Comparison of ENCODE assay signal across 8 cellular contexts in genomic region chr6:31829633-31830492, GRCh38. TPM values are rescaled to one million over a fixed set of nuclear protein-coding genes. Genes with fewer than 3 reads are reported as not detected.
DNase-seq lines count a peak whose midpoint lies in the region; ATAC-seq and TF ChIP-seq lines count a peak whose summit lies in the region.

No MANE protein-coding gene starts in this region.

- DNase-seq in AG09309 (ENCODE audit: low read depth) (no peak), GM12865 (ENCODE audit: low read depth) (peak; percentile 45), NCI-H82 (lab: John Stamatoyannopoulos, UW) (peak; percentile 64), body of pancreas (peak in 2 of 4 donors; percentile 19 to 42), kidney glomerular epithelial cell (lab: John Stamatoyannopoulos, UW) (peak; percentile 48), GM19238 (ENCODE audit: insufficient read length, low spot score) (no peak), middle frontal gyrus (ENCODE audit: extremely low spot score, low spot score) (no peak)

- intact Hi-C loops in body of pancreas (cut with DNase I): no loop called here

- H3K9ac ChIP-seq in stomach smooth muscle (ENCODE audit: low read length in 2 of 2): peak overlapping the region; percentile 74 to 85

- TF ChIP-seq POLR2A in body of pancreas (IDR thresholded peaks at IDR 0.05): no peak

- H3K36me3 ChIP-seq in body of pancreas (replicated peaks in 1 of 2; ENCODE audit: insufficient read depth in 1 of 2, low read depth in 2 of 2) (no peaks in the 10 kb centered on the region), stomach smooth muscle (ENCODE audit: control insufficient read depth in 2 of 2, insufficient read depth in 2 of 2, low read length in 2 of 2) (no peaks in the 10 kb centered on the region)

- peak overlapping the region in 3 of 4 donors; percentile 63 to 83 (median 73) for H3K27ac ChIP-seq in body of pancreas
- peak overlapping the region; percentile 46 for H3K27ac ChIP-seq in stomach smooth muscle (ENCODE audit: low read length)

- peaks cover 43% of the 10 kb centered on the region for H3K4me1 ChIP-seq in body of pancreas
- peaks cover 21% of the 10 kb centered on the region for H3K4me1 ChIP-seq in stomach smooth muscle (ENCODE audit: control insufficient read depth, insufficient read depth, low read length)

- ATAC-seq in body of pancreas: no peak

- 0% methylated on average over 18 to 20 of the region's 20 CpGs for WGBS in body of pancreas, 2 donors

- TF ChIP-seq CTCF in AG09309 (IDR thresholded peaks at IDR 0.05; ENCODE audit: control insufficient read depth, insufficient read depth, low read depth, low read length, missing control alignments): peak; percentile 21
- peak; percentile 18 for TF ChIP-seq CTCF in GM12865 (IDR thresholded peaks at IDR 0.05; ENCODE audit: insufficient read depth, low read depth, low read length, missing control alignments)
- TF ChIP-seq CTCF in body of pancreas (IDR thresholded peaks at IDR 0.05): peak in 6 of 7 experiments; percentile 15 to 84 (median 50)

- H3K9me3 ChIP-seq in body of pancreas: no peaks in the 10 kb centered on the region
- no peaks in the 10 kb centered on the region for H3K9me3 ChIP-seq in stomach smooth muscle (ENCODE audit: control insufficient read depth in 2 of 2, low read length in 2 of 2)

- H3K4me3 ChIP-seq in AG09309 (ENCODE audit: control insufficient read depth, low read depth, low read length): peak overlapping the region; percentile 85
- peak overlapping the region; percentile 83 for H3K4me3 ChIP-seq in GM12865 (ENCODE audit: low read depth, low read length)
- peak overlapping the region in 1 of 2 donors; percentile 56 for H3K4me3 ChIP-seq in body of pancreas
- peak overlapping the region; percentile 80 to 95 for H3K4me3 ChIP-seq in stomach smooth muscle (ENCODE audit: low read length in 2 of 2)

- H3K27me3 ChIP-seq in body of pancreas: no peaks in the 10 kb centered on the region
- no peaks in the 10 kb centered on the region for H3K27me3 ChIP-seq in stomach smooth muscle (ENCODE audit: control insufficient read depth in 1 of 2, insufficient read depth in 2 of 2, low read length in 2 of 2)

RNA-seq across cellular contexts. Expression of gene HSPA1B, which starts 2.3 kb away (rescaled TPM):
- total RNA-seq in body of pancreas: 100 to 1,000 TPM in 1 of 2 donors, 10 to 100 TPM in 1; 87.0 to 131 TPM

RNA-seq across cellular contexts. Expression of gene HSPA1A, which starts 14.5 kb away (rescaled TPM):
- total RNA-seq in body of pancreas: 10 to 100 TPM; 70.9 to 92.1 TPM

RNA-seq across cellular contexts. Expression of gene HSPA1L, which starts 14.8 kb away (rescaled TPM):
- total RNA-seq in body of pancreas: 1 to 10 TPM in 1 of 2 donors, under 1 TPM in 1; 0.33 to 1.0 TPM

RNA-seq across cellular contexts. Expression of gene LSM2, which starts 23.1 kb away (rescaled TPM):
- total RNA-seq in body of pancreas: 10 to 100 TPM; 21.0 to 22.4 TPM

RNA-seq across cellular contexts. Expression of gene NEU1, which starts 32.8 kb away (rescaled TPM):
- 10 to 100 TPM; 29.3 to 30.6 TPM for total RNA-seq in body of pancreas

Comparison
In these comparisons a context has a peak if more than half of its experiments do, and no peak if none do; other contexts are left out.
1. DNase-seq: peak in GM12865 (single experiment), NCI-H82 (single experiment) and kidney glomerular epithelial cell (single experiment); none in AG09309 (single experiment), GM19238 (single experiment) and middle frontal gyrus (single experiment).
2. Peak in every context shown above with its lines, with median percentiles within 50 percentile points of each other: CTCF ChIP-seq.